ENCODE assay signal across 8 cellular contexts in genomic region chr2:70643715-70644114, GRCh38.
A peak's percentile ranks its signal among the peaks of the same experiment; 100 is the strongest.
DNase-seq lines count a peak whose midpoint lies in the region; ATAC-seq and TF ChIP-seq lines count a peak whose summit lies in the region.

No MANE protein-coding gene starts in this region.

- no TSS peak for BruUV-seq in A673 (replicated peaks; lab: Mats Ljungman, UMichigan)

- POLR2A ChIA-PET in A673 (lab: Charles Lee; ENCODE audit: low non-redundant PET) = no interaction called here

- H3K36me3 ChIP-seq in A673 (ENCODE audit: insufficient read depth, low read length, poor library complexity, severe bottlenecking) = no peaks in the 10 kb centered on the region

- H3K9me3 ChIP-seq in A673 (ENCODE audit: low read depth, low read length, poor library complexity, severe bottlenecking) = no peaks in the 10 kb centered on the region

- peak; percentile 63 for TF ChIP-seq CTCF in A673 (conservative IDR thresholded peaks at IDR 0.05; ENCODE audit: low read depth, low read length)

- no peak overlapping the region for H3K4me3 ChIP-seq in A673 (ENCODE audit: low read depth, low read length, poor library complexity, severe bottlenecking)

- no peak for ATAC-seq in HG03139 (IDR thresholded peaks at IDR 0.05; ENCODE audit: unreplicated experiment)
- ATAC-seq in GM18873 (IDR thresholded peaks at IDR 0.05; ENCODE audit: low FRiP score, unreplicated experiment) = no peak

- intact Hi-C loops in A673 (cut with micrococcal nuclease; ENCODE audit: unreplicated experiment) = no loop called here

- DNase-seq in A673 (ENCODE audit: low spot score) (peak; percentile 54), ELR (ENCODE audit: low read depth) (peak; percentile 52), NCI-H82 treated with DMSO at 0.1 percent for 48 hours (lab: John Stamatoyannopoulos, UW; ENCODE audit: unreplicated experiment) (peak; percentile 42), dermis microvascular lymphatic vessel endothelial cell (ENCODE audit: low read depth in 2 of 2) (peak; percentile 31 to 47), NCI-H1436 (lab: John Stamatoyannopoulos, UW) (no peak)
- DNase-seq in stimulated activated naive CD4-positive, alpha-beta T cell treated with Interleukin-2 at 50 U/mL for 16 hours (lab: John Stamatoyannopoulos, UW) = no peak

- no peaks in the 10 kb centered on the region for H3K4me1 ChIP-seq in A673 (ENCODE audit: insufficient read depth, low read length, poor library complexity, severe bottlenecking)

- H3K27me3 ChIP-seq in A673 (replicated peaks; ENCODE audit: insufficient read depth, low read depth, low read length, poor library complexity) = no peaks in the 10 kb centered on the region

- no peak overlapping the region for H3K27ac ChIP-seq in A673 (ENCODE audit: low read depth, low read length, poor library complexity, severe bottlenecking)

- CTCF ChIA-PET in A673 (lab: Charles Lee) = interaction anchor here (0.5 to 4.5 kb wide), 2 partner anchors 313 to 340 kb away, joined by 3 to 31 read pairs; no protein-coding TSS in a partner anchor

Comparison
In these comparisons a context has a peak if more than half of its experiments do, and no peak if none do; other contexts are left out.
1. DNase-seq: peak in A673 (single experiment), ELR (single experiment), NCI-H82 treated with DMSO at 0.1 percent for 48 hours (single experiment) and dermis microvascular lymphatic vessel endothelial cell (2 of 2); none in stimulated activated naive CD4-positive, alpha-beta T cell treated with Interleukin-2 at 50 U/mL for 16 hours (single experiment) and NCI-H1436 (single experiment).